Comparison of ENCODE assay signal across 32 cellular contexts in the genomic region with DNA sequence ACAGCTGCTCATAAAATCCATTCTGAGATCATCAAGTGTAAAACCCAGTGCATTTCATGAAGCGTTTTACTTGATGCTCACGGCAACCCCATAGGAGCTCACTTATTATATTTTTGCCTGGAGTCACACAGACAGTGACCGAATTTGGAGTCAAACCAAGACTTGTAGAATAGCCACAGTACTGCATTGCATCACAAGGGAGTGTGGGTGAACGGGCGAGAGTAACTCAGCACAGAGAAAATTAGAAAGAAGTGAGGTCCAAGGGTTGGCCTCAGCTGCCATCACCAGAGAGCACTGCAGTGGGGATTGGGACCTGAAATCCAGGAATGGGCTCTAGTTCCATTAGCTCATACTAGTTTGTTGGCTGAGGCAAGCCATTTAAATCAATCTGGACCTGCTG. TPM values are rescaled to one million over a fixed set of nuclear protein-coding genes. Genes with fewer than 3 reads are reported as not detected.
"Had no signal": no experiment of that assay in that cellular context is flagged by ENCODE, and none has a peak within 500 bp of the region (broad histone marks: within the 10 kb centered on the region; RNA-seq: fewer than 3 reads in every experiment).

No MANE protein-coding gene starts in this region.

- DNase-seq: activated B cell treated with CpG ODN at 0.5 μM for 24 hours; activated CD4-positive, alpha-beta T cell treated with anti-CD3 and anti-CD28 coated beads for 48 hours; activated CD4-positive, alpha-beta T cell treated with anti-CD3 and anti-CD28 coated beads, Interleukin-2, amount 50 U/mL, for 1 hour; activated CD4-positive, alpha-beta T cell treated with anti-CD3 and anti-CD28 coated beads, Interleukin-2, amount 50 U/mL, for 48 hours; activated CD8-positive, alpha-beta memory T cell treated with anti-CD3 and anti-CD28 coated beads for 24 hours; activated CD8-positive, alpha-beta T cell treated with anti-CD3 and anti-CD28 coated beads for 36 hours; activated effector memory CD4-positive, alpha-beta T cell treated with Interleukin-2 at 50 U/mL for 16 hours; activated gamma-delta T cell treated with Interleukin-2 at 50 U/mL for 16 hours; activated naive CD4-positive, alpha-beta T cell treated with anti-CD3 and anti-CD28 coated beads, Interleukin-2, amount 50 U/mL, for 16 hours; activated naive CD4-positive, alpha-beta T cell treated with Interleukin-2 at 50 U/mL for 16 hours; activated T-cell treated with anti-CD3 and anti-CD28 coated beads, Interleukin-2, amount 50 U/mL, for 4 hours; amniotic stem cell; aorta; body of pancreas; caudate nucleus; cortex of kidney; dermis blood vessel endothelial cell; effector CD4-positive, alpha-beta T cell; effector memory CD8-positive, alpha-beta T cell; erythroblast; esophagus squamous epithelium; foreskin melanocyte; heart right ventricle; T-helper 17 cell; T1000; WERI-Rb-1 had no signal

- H3K27me3 ChIP-seq: body of pancreas, gastroesophageal sphincter, heart right ventricle had no signal

- H3K4me1 ChIP-seq: body of pancreas, esophagus squamous epithelium, gastroesophageal sphincter had no signal

- ATAC-seq: activated CD4-positive, CD25-positive, alpha-beta regulatory T cell treated with anti-CD3 and anti-CD28 coated beads, Interleukin-2, amount 50 U/mL, for 24 hours; activated CD8-positive, alpha-beta T cell treated with anti-CD3 and anti-CD28 coated beads for 36 hours; activated T-cell treated with anti-CD3 and anti-CD28 coated beads, Interleukin-2, amount 50 U/mL, for 4 hours; activated T-helper 17 cell treated with anti-CD3 and anti-CD28 coated beads, Interleukin-2, amount 50 U/mL, for 72 hours; body of pancreas; effector memory CD8-positive, alpha-beta T cell; gastroesophageal sphincter; heart right ventricle; T-helper 17 cell had no signal

- H3K4me3 ChIP-seq: body of pancreas, esophagus squamous epithelium, gastroesophageal sphincter, heart right ventricle had no signal

- H3K36me3 ChIP-seq: esophagus squamous epithelium, gastroesophageal sphincter, heart right ventricle, WERI-Rb-1 had no signal

- H3K27ac ChIP-seq: body of pancreas, esophagus squamous epithelium, gastroesophageal sphincter, heart right ventricle, WERI-Rb-1 had no signal

- H3K9me3 ChIP-seq: body of pancreas, esophagus squamous epithelium, gastroesophageal sphincter had no signal

RNA-seq across cellular contexts. Expression of gene TAS2R1, which starts 24.7 kb away (rescaled TPM):
- total RNA-seq: activated B cell treated with CpG ODN at 0.5 μM for 24 hours; activated CD8-positive, alpha-beta T cell treated with anti-CD3 and anti-CD28 coated beads for 36 hours; activated T-cell treated with anti-CD3 and anti-CD28 coated beads, Interleukin-2, amount 50 U/mL, for 4 hours; activated T-helper 17 cell treated with anti-CD3 and anti-CD28 coated beads, Interleukin-2, amount 50 U/mL, for 72 hours; aorta; body of pancreas; dermis blood vessel endothelial cell; esophagus squamous epithelium; fibroblast of lung; gastroesophageal sphincter; glomerular endothelial cell; heart right ventricle; T-helper 17 cell had no signal
- polyA plus RNA-seq: adipose tissue, aorta, heart right ventricle had no signal

RNA-seq across cellular contexts. Expression of gene SEMA5A, which starts 59.6 kb away (rescaled TPM):
- total RNA-seq: activated B cell treated with CpG ODN at 0.5 μM for 24 hours; activated CD8-positive, alpha-beta T cell treated with anti-CD3 and anti-CD28 coated beads for 36 hours; activated T-helper 17 cell treated with anti-CD3 and anti-CD28 coated beads, Interleukin-2, amount 50 U/mL, for 72 hours had no signal
